In genomic region chr9:133881671-133882381, GRCh38 we compare ENCODE assay signal across 12 cellular contexts.
DNase-seq lines count a peak whose midpoint lies in the region; ATAC-seq and TF ChIP-seq lines count a peak whose summit lies in the region.
"Had no signal": no experiment of that assay in that cellular context is flagged by ENCODE, and none has a peak within 500 bp of the region (broad histone marks: within the 10 kb centered on the region; RNA-seq: fewer than 3 reads in every experiment).

No MANE protein-coding gene starts in this region.

- H2BK20ac ChIP-seq in H9 (ENCODE audit: low read depth, low read length, poor library complexity, severe bottlenecking), result no peak overlapping the region

- no peak overlapping the region for H3K4me2 ChIP-seq in H9 (ENCODE audit: insufficient read depth, insufficient read length, low read length)

- H3K4me3 Mint-ChIP-seq in H9 (no peak overlapping the region), endodermal cell (no peak overlapping the region), osteocyte (ENCODE audit: unreplicated experiment) (no peak overlapping the region)
- no peak overlapping the region for H3K4me3 Mint-ChIP-seq in CD4-positive, alpha-beta T cell
- H3K4me3 Mint-ChIP-seq: activated CD8-positive, alpha-beta memory T cell treated with anti-CD3 and anti-CD28 coated beads, Interleukin-2, amount 10 ng/mL, durations not matched to agents 7 days and 5 days; activated naive CD8-positive, alpha-beta T cell treated with anti-CD3 and anti-CD28 coated beads, Interleukin-2, amount 10 ng/mL, durations not matched to agents 7 days and 5 days had no signal

- CTCF ChIA-PET in CD4-positive, alpha-beta T cell (lab: Charles Lee), result no interaction called here

- no peak overlapping the region for H2BK120ac ChIP-seq in H9 (ENCODE audit: low read depth, low read length, poor library complexity, severe bottlenecking)

- no peak overlapping the region for H3K18ac ChIP-seq in H9 (ENCODE audit: insufficient read length, low read depth, low read length)

- H3K4me1 ChIP-seq in H9 (ENCODE audit: insufficient read depth, low read length), result no peaks in the 10 kb centered on the region; the same call in 1 of the 2 replicates
- no peaks in the 10 kb centered on the region for H3K4me1 ChIP-seq in endodermal cell (ENCODE audit: control insufficient read depth, insufficient read depth, low read length)

- no peak overlapping the region for H2AK5ac ChIP-seq in H9 (ENCODE audit: insufficient read length, low read length)

- H3K9me3 Mint-ChIP-seq in H9, result no peaks in the 10 kb centered on the region
- H3K9me3 Mint-ChIP-seq in endodermal cell, result no peaks in the 10 kb centered on the region
- no peaks in the 10 kb centered on the region for H3K9me3 Mint-ChIP-seq in osteocyte (ENCODE audit: unreplicated experiment)
- no peaks in the 10 kb centered on the region for H3K9me3 Mint-ChIP-seq in CD4-positive, alpha-beta T cell
- H3K9me3 Mint-ChIP-seq: activated naive CD8-positive, alpha-beta T cell treated with anti-CD3 and anti-CD28 coated beads, Interleukin-2, amount 10 ng/mL, durations not matched to agents 7 days and 5 days had no signal

- H2BK12ac ChIP-seq in H9 (ENCODE audit: insufficient read length, low read depth, low read length), result no peak overlapping the region

- POLR2A ChIA-PET in CD4-positive, alpha-beta T cell (lab: Charles Lee), result no interaction called here

- peak overlapping the region; percentile 48 to 95 (median 91); a peak in 4 of 7 replicates for H3K27ac Mint-ChIP-seq in H9
- peak overlapping the region; percentile 78 for H3K27ac Mint-ChIP-seq in endodermal cell
- peak overlapping the region; percentile 23 for H3K27ac Mint-ChIP-seq in osteocyte (ENCODE audit: unreplicated experiment)
- H3K27ac Mint-ChIP-seq in CD4-positive, alpha-beta T cell, result no peak overlapping the region
- H3K27ac Mint-ChIP-seq: activated CD8-positive, alpha-beta memory T cell treated with anti-CD3 and anti-CD28 coated beads, Interleukin-2, amount 10 ng/mL, durations not matched to agents 7 days and 5 days; activated naive CD8-positive, alpha-beta T cell treated with anti-CD3 and anti-CD28 coated beads, Interleukin-2, amount 10 ng/mL, durations not matched to agents 7 days and 5 days had no signal

- H3K27me3 ChIP-seq in H9 (ENCODE audit: insufficient read depth, low read length), result no peaks in the 10 kb centered on the region
- H3K27me3 ChIP-seq in endodermal cell (ENCODE audit: control insufficient read depth, insufficient read depth, low read length, poor library complexity, severe bottlenecking), result no peaks in the 10 kb centered on the region
- H3K27me3 ChIP-seq in CD4-positive, alpha-beta T cell (ENCODE audit: control insufficient read depth, insufficient read depth, low read length), result no peaks in the 10 kb centered on the region

- H4K91ac ChIP-seq in H9 (ENCODE audit: insufficient read length, low read depth, low read length), result no peak overlapping the region

- H3K9me3 ChIP-seq in H9 (ENCODE audit: control insufficient read depth, low read depth, low read length) (no peaks in the 10 kb centered on the region), endodermal cell (ENCODE audit: control insufficient read depth, low read length) (no peaks in the 10 kb centered on the region)
- H3K9me3 ChIP-seq in CD4-positive, alpha-beta T cell (ENCODE audit: control insufficient read depth, low read length), result no peaks in the 10 kb centered on the region

- ATAC-seq in CD4-positive, alpha-beta T cell (ENCODE audit: poor library complexity), result no peak
- ATAC-seq: activated CD8-positive, alpha-beta memory T cell treated with anti-CD3 and anti-CD28 coated beads, Interleukin-2, amount 10 ng/mL, durations not matched to agents 7 days and 5 days had no signal

- no peaks in the 10 kb centered on the region for H3K79me1 ChIP-seq in H9 (ENCODE audit: insufficient read depth, low read depth, low read length, poor library complexity, severe bottlenecking)

- H3K9ac ChIP-seq in H9 (ENCODE audit: extremely low read depth, insufficient read length, low read length) (no peak overlapping the region), endodermal cell (ENCODE audit: extremely low read depth, low read length, poor library complexity, severe bottlenecking) (no peak overlapping the region)

- H3K36me3 ChIP-seq in endodermal cell (ENCODE audit: control insufficient read depth, insufficient read depth, low read length), result no peaks in the 10 kb centered on the region

- H3K23me2 ChIP-seq in H9 (ENCODE audit: insufficient read length, low read depth, low read length, poor library complexity, severe bottlenecking), result no peaks in the 10 kb centered on the region

- H3K36me3 Mint-ChIP-seq in H9 (ENCODE audit: insufficient read depth in 1 of 3, low read depth in 3 of 3) (peaks cover 0 to 5% (median 2%) of the 10 kb centered on the region in 3 experiments; a peak in 2 of 7 replicates), endodermal cell (ENCODE audit: low read depth) (no peaks in the 10 kb centered on the region), osteocyte (ENCODE audit: unreplicated experiment) (no peaks in the 10 kb centered on the region)
- H3K36me3 Mint-ChIP-seq in CD4-positive, alpha-beta T cell (ENCODE audit: low read depth), result no peaks in the 10 kb centered on the region
- H3K36me3 Mint-ChIP-seq: activated CD8-positive, alpha-beta memory T cell treated with anti-CD3 and anti-CD28 coated beads, Interleukin-2, amount 10 ng/mL, durations not matched to agents 7 days and 5 days; activated naive CD8-positive, alpha-beta T cell treated with anti-CD3 and anti-CD28 coated beads, Interleukin-2, amount 10 ng/mL, durations not matched to agents 7 days and 5 days had no signal

- H3K23ac ChIP-seq in H9 (ENCODE audit: insufficient read length, low read depth, low read length), result no peak overlapping the region

- H3K27me3 Mint-ChIP-seq in H9 (ENCODE audit: low read depth) (no peaks in the 10 kb centered on the region; the same call in none of the 2 replicates), endodermal cell (ENCODE audit: insufficient read depth) (no peaks in the 10 kb centered on the region), osteocyte (ENCODE audit: unreplicated experiment) (no peaks in the 10 kb centered on the region)
- H3K27me3 Mint-ChIP-seq in CD4-positive, alpha-beta T cell, result no peaks in the 10 kb centered on the region
- H3K27me3 Mint-ChIP-seq: activated CD8-positive, alpha-beta memory T cell treated with anti-CD3 and anti-CD28 coated beads, Interleukin-2, amount 10 ng/mL, durations not matched to agents 7 days and 5 days had no signal

- WGBS in H9 (ENCODE audit: extremely low coverage, insufficient read length, low lambda C conversion rate), result no CpG with 5 or more reads among the region's 24 CpGs
- WGBS in endodermal cell (ENCODE audit: insufficient coverage in 1 of 2, insufficient read length in 1 of 2), 2 experiments, result 94 to 95% methylated on average over 15 to 24 of the region's 24 CpGs

- H3K79me2 ChIP-seq in H9 (ENCODE audit: insufficient read depth, low read length), result no peaks in the 10 kb centered on the region; the same call in 1 of the 2 replicates

- H3T11ph ChIP-seq in H9 (ENCODE audit: low read length), result no peak overlapping the region

- no peaks in the 10 kb centered on the region for H4K20me1 ChIP-seq in H9 (ENCODE audit: control insufficient read depth, insufficient read depth, insufficient read length)

- H3K4me3 ChIP-seq in endodermal cell (ENCODE audit: low read length), result no peak overlapping the region

- intact Hi-C loops in CD4-positive, alpha-beta T cell (cut with DNase I, micrococcal nuclease), result no loop called here

- H3K27ac ChIP-seq in H9 (ENCODE audit: insufficient read length, low read depth, low read length), result no peak overlapping the region
- peak overlapping the region; percentile 80 for H3K27ac ChIP-seq in endodermal cell (ENCODE audit: low read depth, low read length)
- H3K27ac ChIP-seq in CD4-positive, alpha-beta T cell (ENCODE audit: low read depth, low read length), result no peak overlapping the region

- H3K56ac ChIP-seq in H9 (ENCODE audit: insufficient read length, low read depth, low read length), result no peak overlapping the region

- H4K8ac ChIP-seq in H9 (replicated peaks; ENCODE audit: insufficient read length, low read depth, low read length), result no peak overlapping the region

- no peak overlapping the region for H3K4ac ChIP-seq in H9 (ENCODE audit: low read depth, low read length)

- no peak overlapping the region for H4K5ac ChIP-seq in H9 (ENCODE audit: insufficient read length, low read depth, low read length)

- no peak overlapping the region for H2BK5ac ChIP-seq in H9 (ENCODE audit: insufficient read length, low read length)

- no peak for TF ChIP-seq CTCF in H9 (conservative IDR thresholded peaks at IDR 0.05)
- TF ChIP-seq CTCF in endodermal cell (conservative IDR thresholded peaks at IDR 0.05), result no peak
- no peak for TF ChIP-seq CTCF in osteocyte (IDR thresholded peaks at IDR 0.05)
- TF ChIP-seq CTCF in CD4-positive, alpha-beta T cell (IDR thresholded peaks at IDR 0.05), result no peak

- H2BK15ac ChIP-seq in H9 (ENCODE audit: low read depth, low read length), result no peak overlapping the region

- no peak overlapping the region for H2AFZ ChIP-seq in H9 (ENCODE audit: low read length)

- no peak overlapping the region; the same call in 1 of the 2 replicates for H3K14ac ChIP-seq in H9 (ENCODE audit: insufficient read depth, low read length)

- DNase-seq in H9, result no peak
- DNase-seq in NCI-H2196 treated with DMSO at 0.1 percent for 48 hours (lab: John Stamatoyannopoulos, UW; ENCODE audit: unreplicated experiment), result peak; percentile 55
- DNase-seq in endodermal cell, result no peak
- no peak for DNase-seq in osteocyte (ENCODE audit: extremely low spot score, unreplicated experiment)
- no peak for DNase-seq in kidney tubule cell (ENCODE audit: low spot score)
- DNase-seq in NCI-H1436 (lab: John Stamatoyannopoulos, UW), result no peak
- no peak for DNase-seq in CD4-positive, alpha-beta T cell
- DNase-seq in NCI-H187 treated with DMSO at 0.1 percent for 48 hours (lab: John Stamatoyannopoulos, UW), result no peak
- DNase-seq: activated CD8-positive, alpha-beta memory T cell treated with anti-CD3 and anti-CD28 coated beads, Interleukin-2, amount 10 ng/mL, durations not matched to agents 7 days and 5 days; activated naive CD8-positive, alpha-beta T cell treated with anti-CD3 and anti-CD28 coated beads, Interleukin-2, amount 10 ng/mL, durations not matched to agents 7 days and 5 days; effector memory CD4-positive, alpha-beta T cell; hippocampal formation had no signal

- H3K4me1 Mint-ChIP-seq in H9 (peaks cover 41 to 45% of the 10 kb centered on the region in 2 experiments), endodermal cell (peaks cover 11% of the 10 kb centered on the region), osteocyte (ENCODE audit: unreplicated experiment) (peaks cover 39% of the 10 kb centered on the region)
- H3K4me1 Mint-ChIP-seq in CD4-positive, alpha-beta T cell (ENCODE audit: low read depth), result no peaks in the 10 kb centered on the region
- H3K4me1 Mint-ChIP-seq: activated CD8-positive, alpha-beta memory T cell treated with anti-CD3 and anti-CD28 coated beads, Interleukin-2, amount 10 ng/mL, durations not matched to agents 7 days and 5 days; activated naive CD8-positive, alpha-beta T cell treated with anti-CD3 and anti-CD28 coated beads, Interleukin-2, amount 10 ng/mL, durations not matched to agents 7 days and 5 days had no signal
